ENCODE assay signal across 13 cellular contexts in genomic region chr17:65696739-65697394, GRCh38.
DNase-seq lines count a peak whose midpoint lies in the region; ATAC-seq and TF ChIP-seq lines count a peak whose summit lies in the region.
"Had no signal": no experiment of that assay in that cellular context is flagged by ENCODE, and none has a peak within 500 bp of the region (broad histone marks: within the 10 kb centered on the region; RNA-seq: fewer than 3 reads in every experiment).

No MANE protein-coding gene starts in this region.

- no peak for ATAC-seq in stimulated activated naive B cell treated with anti-CD40 and anti-IgM and Interleukin-4, amounts not matched to agents 10 μg/mL and 1 μg/mL and 100 μg/mL, for 72 hours (replicated peaks)

- H3K4me2 ChIP-seq in mesendoderm (ENCODE audit: low read length) = no peak overlapping the region
- H3K4me2 ChIP-seq: BLaER1 treated with 17β-estradiol and CSF1 and Interleukin-3, amounts not matched to agents 10 nM and 100 nM had no signal

- no peaks in the 10 kb centered on the region for H3K27me3 Mint-ChIP-seq in brain
- peaks cover 18 to 22% of the 10 kb centered on the region in 2 donors for H3K27me3 Mint-ChIP-seq in stimulated activated naive B cell treated with anti-CD40 and anti-IgM and Interleukin-4, amounts not matched to agents 10 μg/mL and 1 μg/mL and 100 μg/mL, for 72 hours

- no peak overlapping the region for H3K4ac ChIP-seq in mesendoderm (ENCODE audit: low read depth, low read length)

- H2BK5ac ChIP-seq in mesendoderm (ENCODE audit: low read length) = no peak overlapping the region

- H3K36me3 ChIP-seq in HUES64 (ENCODE audit: insufficient read depth, low read length) (no peaks in the 10 kb centered on the region), mesendoderm (ENCODE audit: control insufficient read depth, insufficient read depth, low read length) (no peaks in the 10 kb centered on the region), breast epithelium (no peaks in the 10 kb centered on the region)
- H3K36me3 ChIP-seq: BLaER1 treated with 17β-estradiol and CSF1 and Interleukin-3, amounts not matched to agents 10 nM and 100 nM had no signal

- no peaks in the 10 kb centered on the region for H3K79me1 ChIP-seq in mesendoderm (ENCODE audit: low read length)

- no peak overlapping the region for H2BK120ac ChIP-seq in mesendoderm (ENCODE audit: low read depth, low read length)

- H3K4me1 ChIP-seq in HUES64 (ENCODE audit: insufficient read depth, low read length) = peaks cover 51% of the 10 kb centered on the region
- H3K4me1 ChIP-seq in mesendoderm (ENCODE audit: control insufficient read depth, low read depth, low read length) = no peaks in the 10 kb centered on the region
- no peaks in the 10 kb centered on the region for H3K4me1 ChIP-seq in breast epithelium
- H3K4me1 ChIP-seq: BLaER1 treated with 17β-estradiol and CSF1 and Interleukin-3, amounts not matched to agents 10 nM and 100 nM had no signal

- no peak overlapping the region for H3K23ac ChIP-seq in mesendoderm (ENCODE audit: low read length)

- H3K4me3 ChIP-seq in HUES64 (ENCODE audit: low read length) (0 out of 2 replicates have a peak overlapping the region, but pooled peaks have one; percentile 14), mesendoderm (ENCODE audit: low read length) (no peak overlapping the region), breast epithelium (no peak overlapping the region)
- H3K4me3 ChIP-seq: BLaER1 treated with 17β-estradiol and CSF1 and Interleukin-3, amounts not matched to agents 10 nM and 100 nM had no signal

- H2AK5ac ChIP-seq in mesendoderm (ENCODE audit: low read length) = no peak overlapping the region

- peak overlapping the region; percentile 83; the same call in 1 of the 2 replicates for H3K27ac ChIP-seq in HUES64 (ENCODE audit: low read depth, low read length)
- H3K27ac ChIP-seq in mesendoderm (ENCODE audit: low read depth, low read length) = no peak overlapping the region
- no peak overlapping the region for H3K27ac ChIP-seq in breast epithelium
- H3K27ac ChIP-seq: BLaER1 treated with 17β-estradiol and CSF1 and Interleukin-3, amounts not matched to agents 10 nM and 100 nM had no signal

- H3K36me3 Mint-ChIP-seq in brain = peaks cover 16% of the 10 kb centered on the region
- no peaks in the 10 kb centered on the region for H3K36me3 Mint-ChIP-seq in stimulated activated naive B cell treated with anti-CD40 and anti-IgM and Interleukin-4, amounts not matched to agents 10 μg/mL and 1 μg/mL and 100 μg/mL, for 72 hours

- DNase-seq in ACHN (peak; percentile 50), mesendoderm (peak; percentile 37), NCI-H187 treated with DMSO at 0.1 percent for 48 hours (lab: John Stamatoyannopoulos, UW) (no peak), NCI-H2107 treated with DMSO at 0.1 percent for 48 hours (lab: John Stamatoyannopoulos, UW; ENCODE audit: unreplicated experiment) (no peak), breast epithelium (ENCODE audit: low spot score in 2 of 2) (no peak)
- DNase-seq in stimulated activated naive B cell treated with anti-CD40 and anti-IgM and Interleukin-4, amounts not matched to agents 10 μg/mL and 1 μg/mL and 100 μg/mL, for 72 hours = no peak
- DNase-seq: effector CD4-positive, alpha-beta T cell; NCI-H187; stimulated activated CD4-positive, alpha-beta T cell treated with anti-CD3 and anti-CD28 coated beads, Interleukin-4, amount 100 ng/mL, for 1 hour; substantia nigra had no signal

- H3K9me3 ChIP-seq in HUES64 (ENCODE audit: insufficient read depth, low read depth, low read length) (no peaks in the 10 kb centered on the region), breast epithelium (no peaks in the 10 kb centered on the region)

- H3K4me3 Mint-ChIP-seq in brain = peak overlapping the region in 2 of 5 experiments; percentile 55 to 77
- no peak overlapping the region for H3K4me3 Mint-ChIP-seq in stimulated activated naive B cell treated with anti-CD40 and anti-IgM and Interleukin-4, amounts not matched to agents 10 μg/mL and 1 μg/mL and 100 μg/mL, for 72 hours

- peaks cover 57% of the 10 kb centered on the region for H3K4me1 Mint-ChIP-seq in brain
- no peaks in the 10 kb centered on the region for H3K4me1 Mint-ChIP-seq in stimulated activated naive B cell treated with anti-CD40 and anti-IgM and Interleukin-4, amounts not matched to agents 10 μg/mL and 1 μg/mL and 100 μg/mL, for 72 hours

- peak overlapping the region; percentile 39 for H3K18ac ChIP-seq in mesendoderm (ENCODE audit: low read length)

- WGBS in HUES64 = 45% methylated on average over 3 of the region's 6 CpGs
- no CpG with 5 or more reads among the region's 6 CpGs for whole genome bisulfite sequencing in mesendoderm (ENCODE audit: extremely low coverage, insufficient coverage, low lambda C conversion rate)

- H2BK15ac ChIP-seq in mesendoderm (replicated peaks; ENCODE audit: low read depth) = no peak overlapping the region

- H3K9ac ChIP-seq in HUES64 (ENCODE audit: low read depth, low read length) (peak overlapping the region; percentile 39; the same call in 1 of the 2 replicates), mesendoderm (ENCODE audit: low read length) (no peak overlapping the region)
- H3K9ac ChIP-seq: BLaER1 treated with 17β-estradiol and CSF1 and Interleukin-3, amounts not matched to agents 10 nM and 100 nM had no signal

- H3K56ac ChIP-seq in mesendoderm (ENCODE audit: low read length) = no peak overlapping the region

- intact Hi-C loops in breast epithelium (cut with DNase I; ENCODE audit: low total_unique reads) = no loop called here

- no peak for TF ChIP-seq POLR2A in breast epithelium (IDR thresholded peaks at IDR 0.05)

- in situ Hi-C loops in ACHN (cut with HindIII; ENCODE audit: low pct_ligation_motif_present, low pct_unique_long_range_greater_than_20kb, low sequenced_read_pairs) = no loop called here

- no peak for TF ChIP-seq CTCF in brain (conservative IDR thresholded peaks at IDR 0.05)
- TF ChIP-seq CTCF in breast epithelium (IDR thresholded peaks at IDR 0.05) = no peak

- peaks cover 0 to 3% (median 0%) of the 10 kb centered on the region in 5 experiments for H3K9me3 Mint-ChIP-seq in brain
- H3K9me3 Mint-ChIP-seq in stimulated activated naive B cell treated with anti-CD40 and anti-IgM and Interleukin-4, amounts not matched to agents 10 μg/mL and 1 μg/mL and 100 μg/mL, for 72 hours = no peaks in the 10 kb centered on the region

- H3K79me2 ChIP-seq in mesendoderm (ENCODE audit: control insufficient read depth, insufficient read depth, low read length) = no peaks in the 10 kb centered on the region

- H4K8ac ChIP-seq in mesendoderm (ENCODE audit: low read depth, low read length) = no peak overlapping the region

- no peak overlapping the region for H4K5ac ChIP-seq in mesendoderm (ENCODE audit: low read length)

- no peaks in the 10 kb centered on the region for H3K27me3 ChIP-seq in HUES64 (ENCODE audit: insufficient read depth, low read length)
- H3K27me3 ChIP-seq in mesendoderm (ENCODE audit: insufficient read depth, low read length, poor library complexity) = no peaks in the 10 kb centered on the region
- H3K27me3 ChIP-seq in breast epithelium = no peaks in the 10 kb centered on the region
- H3K27me3 ChIP-seq: BLaER1 treated with 17β-estradiol and CSF1 and Interleukin-3, amounts not matched to agents 10 nM and 100 nM had no signal

- H3K27ac Mint-ChIP-seq in brain = peak overlapping the region in 3 of 5 experiments; percentile 11 to 58 (median 46)
- no peak overlapping the region for H3K27ac Mint-ChIP-seq in stimulated activated naive B cell treated with anti-CD40 and anti-IgM and Interleukin-4, amounts not matched to agents 10 μg/mL and 1 μg/mL and 100 μg/mL, for 72 hours

Comparison
In these comparisons a context has a peak if more than half of its experiments do, and no peak if none do; other contexts are left out.
1. DNase-seq: peak in ACHN (single experiment) and mesendoderm (single experiment); none in NCI-H187 treated with DMSO at 0.1 percent for 48 hours (single experiment), NCI-H2107 treated with DMSO at 0.1 percent for 48 hours (single experiment), breast epithelium (0 of 2) and stimulated activated naive B cell treated with anti-CD40 and anti-IgM and Interleukin-4, amounts not matched to agents 10 μg/mL and 1 μg/mL and 100 μg/mL, for 72 hours (single experiment).